In the genomic region with DNA sequence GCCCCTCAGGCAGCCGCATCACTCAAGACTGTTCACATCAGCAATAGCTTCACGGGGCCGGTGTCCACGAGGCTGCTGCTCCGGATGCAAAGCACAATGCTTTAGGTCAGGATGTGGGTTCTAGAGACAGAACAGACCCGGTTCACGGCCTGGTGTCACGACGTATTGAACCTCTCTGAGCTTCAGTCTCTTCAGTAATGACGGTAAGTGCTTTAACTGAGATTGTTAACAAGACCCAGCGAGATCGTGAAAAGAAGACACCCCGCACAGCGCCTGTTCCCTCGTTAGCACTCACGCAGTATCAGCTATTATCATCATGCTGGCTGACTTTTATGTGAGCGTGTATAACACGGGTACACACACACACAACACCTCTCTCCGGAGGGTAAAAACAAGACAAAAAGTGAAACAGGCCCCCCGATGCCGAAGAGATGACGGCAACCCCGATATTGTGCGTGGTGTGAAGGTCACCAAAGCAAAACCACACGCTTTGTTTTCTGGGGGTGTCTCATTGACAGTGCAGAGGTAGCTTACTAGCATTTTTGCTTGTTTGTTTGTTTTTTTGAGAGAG, we compare ENCODE assay signal across 1 cellular context.
TF ChIP-seq lines count a peak whose summit lies in the region.

No MANE protein-coding gene starts in this region.

TF ChIP-seq in GM23338, 12 proteins besides CTCF, POLR2A, EP300 and RAD21:
- TF ChIP-seq ZNF114 (CRISPR knock-in tag; IDR thresholded peaks at IDR 0.05) (no peak), CREB1 (CRISPR knock-in tag; IDR thresholded peaks at IDR 0.05; ENCODE audit: low read depth) (no peak), POLR2AphosphoS5 (IDR thresholded peaks at IDR 0.05; ENCODE audit: low read depth) (no peak), ZNF331 (CRISPR knock-in tag; IDR thresholded peaks at IDR 0.05; ENCODE audit: low read depth) (no peak), JUNB (IDR thresholded peaks at IDR 0.05; ENCODE audit: unreplicated experiment) (no peak), EZH2 (IDR thresholded peaks at IDR 0.05; ENCODE audit: low read depth, unreplicated experiment) (no peak), EZH2phosphoT487 (IDR thresholded peaks at IDR 0.05; ENCODE audit: unreplicated experiment) (no peak), NANOG (IDR thresholded peaks at IDR 0.05; ENCODE audit: borderline replicate concordance) (no peak), STAT1 (IDR thresholded peaks at IDR 0.05; ENCODE audit: unreplicated experiment) (no peak)
- TF ChIP-seq, protein P1, sequence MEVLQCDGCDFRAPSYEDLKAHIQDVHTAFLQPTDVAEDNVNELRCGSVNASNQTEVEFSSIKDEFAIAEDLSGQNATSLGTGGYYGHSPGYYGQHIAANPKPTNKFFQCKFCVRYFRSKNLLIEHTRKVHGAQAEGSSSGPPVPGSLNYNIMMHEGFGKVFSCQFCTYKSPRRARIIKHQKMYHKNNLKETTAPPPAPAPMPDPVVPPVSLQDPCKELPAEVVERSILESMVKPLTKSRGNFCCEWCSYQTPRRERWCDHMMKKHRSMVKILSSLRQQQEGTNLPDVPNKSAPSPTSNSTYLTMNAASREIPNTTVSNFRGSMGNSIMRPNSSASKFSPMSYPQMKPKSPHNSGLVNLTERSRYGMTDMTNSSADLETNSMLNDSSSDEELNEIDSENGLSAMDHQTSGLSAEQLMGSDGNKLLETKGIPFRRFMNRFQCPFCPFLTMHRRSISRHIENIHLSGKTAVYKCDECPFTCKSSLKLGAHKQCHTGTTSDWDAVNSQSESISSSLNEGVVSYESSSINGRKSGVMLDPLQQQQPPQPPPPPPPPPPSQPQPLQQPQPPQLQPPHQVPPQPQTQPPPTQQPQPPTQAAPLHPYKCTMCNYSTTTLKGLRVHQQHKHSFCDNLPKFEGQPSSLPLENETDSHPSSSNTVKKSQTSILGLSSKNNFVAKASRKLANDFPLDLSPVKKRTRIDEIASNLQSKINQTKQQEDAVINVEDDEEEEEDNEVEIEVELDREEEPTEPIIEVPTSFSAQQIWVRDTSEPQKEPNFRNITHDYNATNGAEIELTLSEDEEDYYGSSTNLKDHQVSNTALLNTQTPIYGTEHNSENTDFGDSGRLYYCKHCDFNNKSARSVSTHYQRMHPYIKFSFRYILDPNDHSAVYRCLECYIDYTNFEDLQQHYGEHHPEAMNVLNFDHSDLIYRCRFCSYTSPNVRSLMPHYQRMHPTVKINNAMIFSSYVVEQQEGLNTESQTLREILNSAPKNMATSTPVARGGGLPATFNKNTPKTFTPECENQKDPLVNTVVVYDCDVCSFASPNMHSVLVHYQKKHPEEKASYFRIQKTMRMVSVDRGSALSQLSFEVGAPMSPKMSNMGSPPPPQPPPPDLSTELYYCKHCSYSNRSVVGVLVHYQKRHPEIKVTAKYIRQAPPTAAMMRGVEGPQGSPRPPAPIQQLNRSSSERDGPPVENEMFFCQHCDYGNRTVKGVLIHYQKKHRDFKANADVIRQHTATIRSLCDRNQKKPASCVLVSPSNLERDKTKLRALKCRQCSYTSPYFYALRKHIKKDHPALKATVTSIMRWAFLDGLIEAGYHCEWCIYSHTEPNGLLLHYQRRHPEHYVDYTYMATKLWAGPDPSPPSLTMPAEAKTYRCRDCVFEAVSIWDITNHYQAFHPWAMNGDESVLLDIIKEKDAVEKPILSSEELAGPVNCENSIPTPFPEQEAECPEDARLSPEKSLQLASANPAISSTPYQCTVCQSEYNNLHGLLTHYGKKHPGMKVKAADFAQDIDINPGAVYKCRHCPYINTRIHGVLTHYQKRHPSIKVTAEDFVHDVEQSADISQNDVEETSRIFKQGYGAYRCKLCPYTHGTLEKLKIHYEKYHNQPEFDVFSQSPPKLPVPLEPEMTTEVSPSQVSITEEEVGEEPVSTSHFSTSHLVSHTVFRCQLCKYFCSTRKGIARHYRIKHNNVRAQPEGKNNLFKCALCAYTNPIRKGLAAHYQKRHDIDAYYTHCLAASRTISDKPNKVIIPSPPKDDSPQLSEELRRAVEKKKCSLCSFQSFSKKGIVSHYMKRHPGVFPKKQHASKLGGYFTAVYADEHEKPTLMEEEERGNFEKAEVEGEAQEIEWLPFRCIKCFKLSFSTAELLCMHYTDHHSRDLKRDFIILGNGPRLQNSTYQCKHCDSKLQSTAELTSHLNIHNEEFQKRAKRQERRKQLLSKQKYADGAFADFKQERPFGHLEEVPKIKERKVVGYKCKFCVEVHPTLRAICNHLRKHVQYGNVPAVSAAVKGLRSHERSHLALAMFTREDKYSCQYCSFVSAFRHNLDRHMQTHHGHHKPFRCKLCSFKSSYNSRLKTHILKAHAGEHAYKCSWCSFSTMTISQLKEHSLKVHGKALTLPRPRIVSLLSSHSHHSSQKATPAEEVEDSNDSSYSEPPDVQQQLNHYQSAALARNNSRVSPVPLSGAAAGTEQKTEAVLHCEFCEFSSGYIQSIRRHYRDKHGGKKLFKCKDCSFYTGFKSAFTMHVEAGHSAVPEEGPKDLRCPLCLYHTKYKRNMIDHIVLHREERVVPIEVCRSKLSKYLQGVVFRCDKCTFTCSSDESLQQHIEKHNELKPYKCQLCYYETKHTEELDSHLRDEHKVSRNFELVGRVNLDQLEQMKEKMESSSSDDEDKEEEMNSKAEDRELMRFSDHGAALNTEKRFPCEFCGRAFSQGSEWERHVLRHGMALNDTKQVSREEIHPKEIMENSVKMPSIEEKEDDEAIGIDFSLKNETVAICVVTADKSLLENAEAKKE (CRISPR knock-in tag; IDR thresholded peaks at IDR 0.05) = no peak
- TF ChIP-seq, protein P2, sequence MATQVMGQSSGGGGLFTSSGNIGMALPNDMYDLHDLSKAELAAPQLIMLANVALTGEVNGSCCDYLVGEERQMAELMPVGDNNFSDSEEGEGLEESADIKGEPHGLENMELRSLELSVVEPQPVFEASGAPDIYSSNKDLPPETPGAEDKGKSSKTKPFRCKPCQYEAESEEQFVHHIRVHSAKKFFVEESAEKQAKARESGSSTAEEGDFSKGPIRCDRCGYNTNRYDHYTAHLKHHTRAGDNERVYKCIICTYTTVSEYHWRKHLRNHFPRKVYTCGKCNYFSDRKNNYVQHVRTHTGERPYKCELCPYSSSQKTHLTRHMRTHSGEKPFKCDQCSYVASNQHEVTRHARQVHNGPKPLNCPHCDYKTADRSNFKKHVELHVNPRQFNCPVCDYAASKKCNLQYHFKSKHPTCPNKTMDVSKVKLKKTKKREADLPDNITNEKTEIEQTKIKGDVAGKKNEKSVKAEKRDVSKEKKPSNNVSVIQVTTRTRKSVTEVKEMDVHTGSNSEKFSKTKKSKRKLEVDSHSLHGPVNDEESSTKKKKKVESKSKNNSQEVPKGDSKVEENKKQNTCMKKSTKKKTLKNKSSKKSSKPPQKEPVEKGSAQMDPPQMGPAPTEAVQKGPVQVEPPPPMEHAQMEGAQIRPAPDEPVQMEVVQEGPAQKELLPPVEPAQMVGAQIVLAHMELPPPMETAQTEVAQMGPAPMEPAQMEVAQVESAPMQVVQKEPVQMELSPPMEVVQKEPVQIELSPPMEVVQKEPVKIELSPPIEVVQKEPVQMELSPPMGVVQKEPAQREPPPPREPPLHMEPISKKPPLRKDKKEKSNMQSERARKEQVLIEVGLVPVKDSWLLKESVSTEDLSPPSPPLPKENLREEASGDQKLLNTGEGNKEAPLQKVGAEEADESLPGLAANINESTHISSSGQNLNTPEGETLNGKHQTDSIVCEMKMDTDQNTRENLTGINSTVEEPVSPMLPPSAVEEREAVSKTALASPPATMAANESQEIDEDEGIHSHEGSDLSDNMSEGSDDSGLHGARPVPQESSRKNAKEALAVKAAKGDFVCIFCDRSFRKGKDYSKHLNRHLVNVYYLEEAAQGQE (IDR thresholded peaks at IDR 0.05; ENCODE audit: unreplicated experiment) = no peak
- TF ChIP-seq, protein P3, sequence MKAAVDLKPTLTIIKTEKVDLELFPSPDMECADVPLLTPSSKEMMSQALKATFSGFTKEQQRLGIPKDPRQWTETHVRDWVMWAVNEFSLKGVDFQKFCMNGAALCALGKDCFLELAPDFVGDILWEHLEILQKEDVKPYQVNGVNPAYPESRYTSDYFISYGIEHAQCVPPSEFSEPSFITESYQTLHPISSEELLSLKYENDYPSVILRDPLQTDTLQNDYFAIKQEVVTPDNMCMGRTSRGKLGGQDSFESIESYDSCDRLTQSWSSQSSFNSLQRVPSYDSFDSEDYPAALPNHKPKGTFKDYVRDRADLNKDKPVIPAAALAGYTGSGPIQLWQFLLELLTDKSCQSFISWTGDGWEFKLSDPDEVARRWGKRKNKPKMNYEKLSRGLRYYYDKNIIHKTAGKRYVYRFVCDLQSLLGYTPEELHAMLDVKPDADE (IDR thresholded peaks at IDR 0.05) = no peak
